ENCODE assay signal across 2 cellular contexts in genomic region chr3:33430571-33430970, GRCh38.
TF ChIP-seq lines count a peak whose summit lies in the region.

No MANE protein-coding gene starts in this region.

TF ChIP-seq in GM23338, 12 proteins besides CTCF, POLR2A, EP300 and RAD21:
- no peak for TF ChIP-seq EZH2phosphoT487 (IDR thresholded peaks at IDR 0.05; ENCODE audit: unreplicated experiment)
- TF ChIP-seq NANOG (IDR thresholded peaks at IDR 0.05; ENCODE audit: borderline replicate concordance): no peak
- no peak for TF ChIP-seq ETS1 (IDR thresholded peaks at IDR 0.05)
- TF ChIP-seq ZNF462 (CRISPR knock-in tag; IDR thresholded peaks at IDR 0.05): no peak
- no peak for TF ChIP-seq CREB1 (CRISPR knock-in tag; IDR thresholded peaks at IDR 0.05; ENCODE audit: low read depth)
- TF ChIP-seq POLR2AphosphoS5 (IDR thresholded peaks at IDR 0.05; ENCODE audit: low read depth): no peak
- TF ChIP-seq ZNF114 (CRISPR knock-in tag; IDR thresholded peaks at IDR 0.05): no peak
- no peak for TF ChIP-seq EZH2 (IDR thresholded peaks at IDR 0.05; ENCODE audit: low read depth, unreplicated experiment)
- no peak for TF ChIP-seq REST (IDR thresholded peaks at IDR 0.05; ENCODE audit: unreplicated experiment)
- no peak for TF ChIP-seq STAT1 (IDR thresholded peaks at IDR 0.05; ENCODE audit: unreplicated experiment)
- TF ChIP-seq ZNF331 (CRISPR knock-in tag; IDR thresholded peaks at IDR 0.05; ENCODE audit: low read depth): no peak
- no peak for TF ChIP-seq JUNB (IDR thresholded peaks at IDR 0.05; ENCODE audit: unreplicated experiment)
TF ChIP-seq in GM23338: peak in this region for 0.

TF ChIP-seq in GM12878, 131 proteins besides CTCF, POLR2A, EP300 and RAD21:
- TF ChIP-seq YY1 (IDR thresholded peaks at IDR 0.05; ENCODE audit: low read depth, low read length) (0 out of 2 replicates have a peak, but pooled peaks have one; percentile 39), SP1 (IDR thresholded peaks at IDR 0.05; ENCODE audit: low read depth, low read length) (no peak), MTA3 (IDR thresholded peaks at IDR 0.05; ENCODE audit: borderline replicate concordance, low read length) (no peak)
